ENCODE assay signal across 8 cellular contexts in genomic region chr2:3780477-3781402, GRCh38.
DNase-seq lines count a peak whose midpoint lies in the region; ATAC-seq and TF ChIP-seq lines count a peak whose summit lies in the region.

No MANE protein-coding gene starts in this region.

- H3K4me3 ChIP-seq in thyroid gland (replicated peaks in 1 of 3), result no peak overlapping the region

- H3K27me3 ChIP-seq in thyroid gland, result no peaks in the 10 kb centered on the region

- no peak overlapping the region for H3K27ac Mint-ChIP-seq in effector memory CD8-positive, alpha-beta T cell

- no peak for TF ChIP-seq POLR2A in thyroid gland (IDR thresholded peaks at IDR 0.05)

- TF ChIP-seq CTCF in C4-2B (conservative IDR thresholded peaks at IDR 0.05) (peak; percentile 87), thyroid gland (IDR thresholded peaks at IDR 0.05) (peak; percentile 18 to 68 (median 48))

- DNase-seq in NCI-H2171 treated with DMSO at 0.1 percent for 48 hours (lab: John Stamatoyannopoulos, UW) (peak; percentile 23), myocyte (ENCODE audit: low read depth) (peak; percentile 20), thyroid gland (peak; percentile 64 to 75)
- no peak for DNase-seq in effector memory CD8-positive, alpha-beta T cell

- no peaks in the 10 kb centered on the region for H3K36me3 ChIP-seq in thyroid gland

- peaks cover 15 to 40% of the 10 kb centered on the region in 2 donors for H3K27me3 Mint-ChIP-seq in effector memory CD8-positive, alpha-beta T cell

- ATAC-seq in GM19023 (IDR thresholded peaks at IDR 0.05; ENCODE audit: unreplicated experiment) (peak; percentile 96), HG03097 (IDR thresholded peaks at IDR 0.05; ENCODE audit: low FRiP score, unreplicated experiment) (peak; percentile 99)
- peak; percentile 69 to 70 for ATAC-seq in activated CD4-positive, CD25-positive, alpha-beta regulatory T cell treated with anti-CD3 and anti-CD28 coated beads, Interleukin-2, amount 50 U/mL, for 24 hours
- peak; percentile 51 for ATAC-seq in effector memory CD8-positive, alpha-beta T cell (replicated peaks)

- peak overlapping the region in 1 of 2 donors; percentile 32 for H3K4me3 Mint-ChIP-seq in effector memory CD8-positive, alpha-beta T cell

- no peaks in the 10 kb centered on the region for H3K4me1 ChIP-seq in thyroid gland

- no peaks in the 10 kb centered on the region for H3K9me3 ChIP-seq in thyroid gland

- WGBS in thyroid gland, 2 donors, result 47 to 50% methylated on average over 23 of the region's 23 CpGs

- H3K27ac ChIP-seq in C4-2B (peak overlapping the region; percentile 47), thyroid gland (no peak overlapping the region)

- peaks cover 2 to 14% of the 10 kb centered on the region in 2 donors for H3K9me3 Mint-ChIP-seq in effector memory CD8-positive, alpha-beta T cell

- peaks cover 5 to 6% of the 10 kb centered on the region in 2 donors for H3K4me1 Mint-ChIP-seq in effector memory CD8-positive, alpha-beta T cell (ENCODE audit: low read depth in 2 of 2)

- intact Hi-C loops in thyroid gland (cut with DNase I), result no loop called here

- no peaks in the 10 kb centered on the region for H3K36me3 Mint-ChIP-seq in effector memory CD8-positive, alpha-beta T cell (ENCODE audit: insufficient read depth)

Comparison
In these comparisons a context has a peak if more than half of its experiments do, and no peak if none do; other contexts are left out.
1. DNase-seq: peak in NCI-H2171 treated with DMSO at 0.1 percent for 48 hours (single experiment), myocyte (single experiment) and thyroid gland (2 of 2); none in effector memory CD8-positive, alpha-beta T cell (0 of 3).
2. Peak in every context shown above with its lines, with median percentiles within 50 percentile points of each other: ATAC-seq.